27 cellular contexts compared by ENCODE assay signal in the genomic region with DNA sequence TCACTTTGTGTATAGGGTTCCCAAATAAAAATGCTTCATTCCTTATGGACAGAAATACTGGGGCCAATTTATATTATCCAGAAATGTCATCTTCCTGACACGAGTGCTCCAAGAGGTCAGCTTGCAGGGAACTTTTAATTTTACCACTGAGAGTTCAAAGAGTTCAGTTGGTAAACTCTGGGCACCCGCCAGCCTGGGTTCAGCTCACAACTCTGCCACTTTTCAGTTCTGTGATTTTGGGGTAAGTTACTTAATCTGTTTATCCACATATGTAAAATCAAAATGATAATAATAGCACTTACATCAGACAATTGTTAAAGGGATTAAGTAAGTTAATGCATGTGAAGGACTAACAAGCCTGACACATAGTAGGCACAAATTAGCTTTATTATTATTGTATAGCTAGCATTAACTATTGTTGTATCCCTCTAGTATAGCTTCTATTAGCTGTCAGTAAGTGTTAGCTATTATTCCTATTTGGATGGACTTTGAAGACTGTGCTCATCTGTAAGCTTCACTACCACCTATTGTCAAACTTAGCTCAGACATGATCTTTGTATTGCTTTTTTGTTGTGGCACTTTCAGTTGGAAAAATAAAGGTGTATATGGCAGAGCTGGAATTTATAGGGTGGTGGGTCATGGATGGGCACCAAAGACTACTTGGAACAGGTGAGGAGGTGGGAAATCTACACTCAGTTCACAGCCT. TPM values are rescaled to one million over a fixed set of nuclear protein-coding genes. Genes with fewer than 3 reads are reported as not detected.
DNase-seq lines count a peak whose midpoint lies in the region; ATAC-seq and TF ChIP-seq lines count a peak whose summit lies in the region.
"Had no signal": no experiment of that assay in that cellular context is flagged by ENCODE, and none has a peak within 500 bp of the region (broad histone marks: within the 10 kb centered on the region; RNA-seq: fewer than 3 reads in every experiment).

No MANE protein-coding gene starts in this region.

- peak overlapping the region; percentile 90; the same call in 1 of the 2 replicates for H3K9ac ChIP-seq in ES-I3 (ENCODE audit: low read depth, low read length)
- no peak overlapping the region for H3K9ac ChIP-seq in rectal smooth muscle tissue (ENCODE audit: low read length)

- H3K9me3 Mint-ChIP-seq in CD8-positive, alpha-beta T cell, result peaks cover 9% of the 10 kb centered on the region
- H3K9me3 Mint-ChIP-seq: stimulated activated effector memory CD8-positive, alpha-beta T cell treated with anti-CD3 and anti-CD28 coated beads, Interleukin-12 subunit alpha, Interleukin-12 subunit beta, amount 100 ng/mL, for 72 hours had no signal

- DNase-seq in caudate nucleus (lab: John Stamatoyannopoulos, UW) (peak in 1 of 61 donors; percentile 24), DMS153 treated with DMSO at 0.1 percent for 48 hours (lab: John Stamatoyannopoulos, UW; ENCODE audit: unreplicated experiment) (no peak), SHP77 treated with DMSO at 0.1 percent for 48 hours (lab: John Stamatoyannopoulos, UW) (no peak), NCI-H1092 (lab: John Stamatoyannopoulos, UW) (no peak)
- DNase-seq in CD8-positive, alpha-beta T cell, result no peak
- DNase-seq: activated CD4-positive, alpha-beta T cell treated with anti-CD3 and anti-CD28 coated beads for 1 hour; activated naive CD4-positive, alpha-beta T cell; activated T-cell treated with anti-CD3 and anti-CD28 coated beads, Interleukin-2, amount 50 U/mL, for 24 hours; adrenal gland; CD8-positive, alpha-beta memory T cell; DMS53; heart left ventricle; islet precursor cell; Kasumi-1; lower lobe of right lung; NCI-H2029 treated with DMSO at 0.1 percent for 48 hours; NCI-H345; ovary; Right ventricle myocardium superior; T-cell had no signal

- intact Hi-C loops in CD8-positive, alpha-beta T cell (cut with DNase I, micrococcal nuclease), result no loop called here

- H3K27me3 Mint-ChIP-seq in CD8-positive, alpha-beta T cell (ENCODE audit: low read depth), result peaks cover 60% of the 10 kb centered on the region

- H3K4me1 ChIP-seq in ES-I3 (ENCODE audit: insufficient read depth, low read length), result peaks cover 23% of the 10 kb centered on the region
- no peaks in the 10 kb centered on the region for H3K4me1 ChIP-seq in rectal smooth muscle tissue (ENCODE audit: control insufficient read depth, insufficient read depth, low read length)
- H3K4me1 ChIP-seq in CD8-positive, alpha-beta T cell (ENCODE audit: insufficient read depth, low read length), result peaks cover 8% of the 10 kb centered on the region
- H3K4me1 ChIP-seq: adrenal gland, lower lobe of right lung had no signal

- H3K4me3 Mint-ChIP-seq in CD8-positive, alpha-beta T cell, result no peak overlapping the region
- H3K4me3 Mint-ChIP-seq: activated T-cell treated with anti-CD3 and anti-CD28 coated beads, Interleukin-2, amount 50 U/mL, for 24 hours; CD8-positive, alpha-beta memory T cell; stimulated activated effector memory CD8-positive, alpha-beta T cell treated with anti-CD3 and anti-CD28 coated beads, Interleukin-12 subunit alpha, Interleukin-12 subunit beta, amount 100 ng/mL, for 72 hours had no signal

- no peak for TF ChIP-seq CTCF in CD8-positive, alpha-beta T cell (IDR thresholded peaks at IDR 0.05)

- no peaks in the 10 kb centered on the region for H3K9me3 ChIP-seq in ES-I3 (ENCODE audit: control insufficient read depth, insufficient read depth, low read length)
- no peaks in the 10 kb centered on the region for H3K9me3 ChIP-seq in CD8-positive, alpha-beta T cell (ENCODE audit: low read length)
- H3K9me3 ChIP-seq: adrenal gland, lower lobe of right lung, ovary, thoracic aorta had no signal

- POLR2A ChIA-PET in CD8-positive, alpha-beta T cell (lab: Charles Lee), result no interaction called here

- H3K27ac Mint-ChIP-seq in CD8-positive, alpha-beta T cell, result no peak overlapping the region
- H3K27ac Mint-ChIP-seq: activated T-cell treated with anti-CD3 and anti-CD28 coated beads, Interleukin-2, amount 50 U/mL, for 24 hours; CD8-positive, alpha-beta memory T cell; stimulated activated effector memory CD8-positive, alpha-beta T cell treated with anti-CD3 and anti-CD28 coated beads, Interleukin-12 subunit alpha, Interleukin-12 subunit beta, amount 100 ng/mL, for 72 hours; T-cell had no signal

- H3K4me1 Mint-ChIP-seq in CD8-positive, alpha-beta T cell (ENCODE audit: low read depth), result peaks cover 13% of the 10 kb centered on the region

- H3K27ac ChIP-seq in caudate nucleus (ENCODE audit: low read depth, low read length), result peak overlapping the region; percentile 92
- peak overlapping the region; percentile 93 for H3K27ac ChIP-seq in layer of hippocampus (ENCODE audit: low read depth, low read length)
- no peak overlapping the region for H3K27ac ChIP-seq in rectal smooth muscle tissue (ENCODE audit: low read depth, low read length)
- no peak overlapping the region for H3K27ac ChIP-seq in CD8-positive, alpha-beta T cell (ENCODE audit: low read depth, low read length)
- H3K27ac ChIP-seq: 22Rv1, heart left ventricle, lower lobe of right lung, ovary, thoracic aorta had no signal

- H3K36me3 Mint-ChIP-seq in CD8-positive, alpha-beta T cell, result no peaks in the 10 kb centered on the region
- H3K36me3 Mint-ChIP-seq: CD8-positive, alpha-beta memory T cell; stimulated activated effector memory CD8-positive, alpha-beta T cell treated with anti-CD3 and anti-CD28 coated beads, Interleukin-12 subunit alpha, Interleukin-12 subunit beta, amount 100 ng/mL, for 72 hours; T-cell had no signal

- H3K27me3 ChIP-seq in layer of hippocampus (ENCODE audit: control insufficient read depth, insufficient read depth, low read length) (no peaks in the 10 kb centered on the region), rectal smooth muscle tissue (ENCODE audit: control insufficient read depth, insufficient read depth, low read length) (peaks cover 2% of the 10 kb centered on the region)
- no peaks in the 10 kb centered on the region for H3K27me3 ChIP-seq in CD8-positive, alpha-beta T cell (ENCODE audit: insufficient read depth, low read length)
- H3K27me3 ChIP-seq: ovary had no signal

- CTCF ChIA-PET in CD8-positive, alpha-beta T cell (lab: Charles Lee), result interaction anchor here (0.5 kb wide), 1 partner anchor 68 kb away, joined by 3 read pairs; no protein-coding TSS in a partner anchor

- H3K36me3 ChIP-seq in ES-I3 (ENCODE audit: insufficient read depth, low read length) (no peaks in the 10 kb centered on the region), rectal smooth muscle tissue (ENCODE audit: control insufficient read depth, insufficient read depth, low read length) (no peaks in the 10 kb centered on the region)
- no peaks in the 10 kb centered on the region for H3K36me3 ChIP-seq in CD8-positive, alpha-beta T cell (ENCODE audit: insufficient read depth, low read length)
- H3K36me3 ChIP-seq: adrenal gland, heart left ventricle, lower lobe of right lung, ovary, thoracic aorta had no signal

- H3K4me3 ChIP-seq in rectal smooth muscle tissue (ENCODE audit: low read length), result peak overlapping the region; percentile 2
- H3K4me3 ChIP-seq in CD8-positive, alpha-beta T cell (ENCODE audit: low read depth, low read length), result no peak overlapping the region
- H3K4me3 ChIP-seq: GM12878, lower lobe of right lung, ovary, thoracic aorta had no signal

- no peak for ATAC-seq in CD8-positive, alpha-beta T cell
- ATAC-seq: GM12878; heart left ventricle; lower lobe of right lung; stimulated activated effector memory CD8-positive, alpha-beta T cell treated with anti-CD3 and anti-CD28 coated beads, Interleukin-12 subunit alpha, Interleukin-12 subunit beta, amount 100 ng/mL, for 72 hours; T-cell had no signal

RNA-seq across cellular contexts. Expression of a gene that starts 1.6 kb away (rescaled TPM):
- not detected for total RNA-seq in CD8-positive, alpha-beta T cell
- total RNA-seq: CD8-positive, alpha-beta memory T cell had no signal

Comparison
In these comparisons a context has a peak if more than half of its experiments do, and no peak if none do; other contexts are left out.
1. H3K27ac ChIP-seq: peak in caudate nucleus (single experiment) and layer of hippocampus (single experiment); none in rectal smooth muscle tissue (single experiment) and CD8-positive, alpha-beta T cell (single experiment).